1 cellular context compared by ENCODE assay signal in genomic region chr6:108921547-108922331, GRCh38.
TF ChIP-seq lines count a peak whose summit lies in the region.

No MANE protein-coding gene starts in this region.

TF ChIP-seq in K562, 482 proteins besides CTCF, POLR2A, EP300 and RAD21 (continued from another document):
- TF ChIP-seq ZNF592 (IDR thresholded peaks at IDR 0.05) (no peak), DIDO1 (tag; IDR thresholded peaks at IDR 0.05; ENCODE audit: low read depth) (no peak), MCM2 (IDR thresholded peaks at IDR 0.05; ENCODE audit: low read depth) (no peak), ELF2 (CRISPR knock-in tag; IDR thresholded peaks at IDR 0.05) (no peak), PBX2 (CRISPR knock-in tag; IDR thresholded peaks at IDR 0.05; ENCODE audit: low read depth) (no peak), PBX2 (tag; conservative IDR thresholded peaks at IDR 0.05; ENCODE audit: low read depth) (peak; percentile 35; the same call in 1 of the 2 replicates)
